Comparison of ENCODE assay signal across 8 cellular contexts in genomic region chr2:233419626-233420431, GRCh38.
DNase-seq lines count a peak whose midpoint lies in the region; ATAC-seq and TF ChIP-seq lines count a peak whose summit lies in the region.

No MANE protein-coding gene starts in this region.

- H3K9me3 Mint-ChIP-seq in activated CD4-positive, alpha-beta T cell treated with anti-CD3 and anti-CD28 coated beads for 36 hours (ENCODE audit: low read depth), result no peaks in the 10 kb centered on the region
- H3K9me3 Mint-ChIP-seq in activated CD4-positive, alpha-beta memory T cell treated with anti-CD3 and anti-CD28 coated beads for 36 hours, result no peaks in the 10 kb centered on the region

- H3K9me3 ChIP-seq in right atrium auricular region (no peaks in the 10 kb centered on the region), thymus (ENCODE audit: control insufficient read depth) (no peaks in the 10 kb centered on the region)

- H3K27ac ChIP-seq in right atrium auricular region (peak overlapping the region; percentile 79 to 93), thymus (ENCODE audit: low read depth) (peak overlapping the region; percentile 25)

- peak overlapping the region; percentile 46 to 59 for H3K4me3 ChIP-seq in right atrium auricular region
- no peak overlapping the region for H3K4me3 ChIP-seq in thymus (ENCODE audit: low read length)

- no peak for TF ChIP-seq CTCF in right atrium auricular region (IDR thresholded peaks at IDR 0.05)

- H3K27ac Mint-ChIP-seq in activated CD4-positive, alpha-beta T cell treated with anti-CD3 and anti-CD28 coated beads for 36 hours, result peak overlapping the region; percentile 81
- peak overlapping the region; percentile 85 for H3K27ac Mint-ChIP-seq in activated CD4-positive, alpha-beta memory T cell treated with anti-CD3 and anti-CD28 coated beads for 36 hours

- peaks cover 96% of the 10 kb centered on the region for H3K4me1 Mint-ChIP-seq in activated CD4-positive, alpha-beta T cell treated with anti-CD3 and anti-CD28 coated beads for 36 hours
- peaks cover 91% of the 10 kb centered on the region for H3K4me1 Mint-ChIP-seq in activated CD4-positive, alpha-beta memory T cell treated with anti-CD3 and anti-CD28 coated beads for 36 hours (ENCODE audit: low read depth)

- H3K36me3 Mint-ChIP-seq in activated CD4-positive, alpha-beta T cell treated with anti-CD3 and anti-CD28 coated beads for 36 hours (ENCODE audit: low read depth), result peaks cover 22% of the 10 kb centered on the region
- H3K36me3 Mint-ChIP-seq in activated CD4-positive, alpha-beta memory T cell treated with anti-CD3 and anti-CD28 coated beads for 36 hours, result peaks cover 6% of the 10 kb centered on the region

- CTCF ChIA-PET in activated CD4-positive, alpha-beta T cell treated with anti-CD3 and anti-CD28 coated beads for 36 hours (lab: Charles Lee), result interaction anchor here (0.5 to 10.4 kb wide), 10 partner anchors 10 to 391 kb away, joined by 3 to 102 read pairs (median 3); partner anchors contain the start of gene DGKD
- CTCF ChIA-PET in activated CD4-positive, alpha-beta memory T cell treated with anti-CD3 and anti-CD28 coated beads for 36 hours (lab: Charles Lee), result interaction anchor here (3.2 to 10.0 kb wide), 2 partner anchors 16 to 24 kb away, joined by 27 to 84 read pairs; no protein-coding TSS in a partner anchor

- POLR2A ChIA-PET in activated CD4-positive, alpha-beta T cell treated with anti-CD3 and anti-CD28 coated beads for 36 hours (lab: Charles Lee), result interaction anchor here (0.6 kb wide), 2 partner anchors 17 to 637 kb away, joined by 3 read pairs; no protein-coding TSS in a partner anchor
- POLR2A ChIA-PET in activated CD4-positive, alpha-beta memory T cell treated with anti-CD3 and anti-CD28 coated beads for 36 hours (lab: Charles Lee), result interaction anchor here (1.5 kb wide), 1 partner anchor 359 kb away, joined by 6 read pairs; the partner anchor contains the start of gene INPP5D

- H3K27me3 Mint-ChIP-seq in activated CD4-positive, alpha-beta T cell treated with anti-CD3 and anti-CD28 coated beads for 36 hours, result no peaks in the 10 kb centered on the region
- no peaks in the 10 kb centered on the region for H3K27me3 Mint-ChIP-seq in activated CD4-positive, alpha-beta memory T cell treated with anti-CD3 and anti-CD28 coated beads for 36 hours

- peaks cover 0 to 68% of the 10 kb centered on the region in 2 donors for H3K4me1 ChIP-seq in right atrium auricular region
- H3K4me1 ChIP-seq in thymus (ENCODE audit: control insufficient read depth, insufficient read depth, low read length), result peaks cover 30% of the 10 kb centered on the region

- 62% methylated on average over 10 of the region's 10 CpGs for WGBS in thymus

- intact Hi-C loops in activated CD4-positive, alpha-beta T cell treated with anti-CD3 and anti-CD28 coated beads for 36 hours (cut with DNase I, micrococcal nuclease), result loop anchor here in 1 of 2 experiments (5.0 to 10.0 kb wide), 3 partner anchors 153 to 875 kb away; partner anchors contain the start of gene HJURP
- intact Hi-C loops in activated CD4-positive, alpha-beta memory T cell treated with anti-CD3 and anti-CD28 coated beads for 36 hours (cut with micrococcal nuclease), result loop anchor here (5.0 kb wide), 2 partner anchors 153 to 338 kb away; no protein-coding TSS in a partner anchor
- intact Hi-C loops in posterior vena cava (cut with DNase I), result no loop called here

- H3K36me3 ChIP-seq in right atrium auricular region, result no peaks in the 10 kb centered on the region
- H3K36me3 ChIP-seq in thymus (ENCODE audit: control insufficient read depth, insufficient read depth), result no peaks in the 10 kb centered on the region

- no peaks in the 10 kb centered on the region for H3K27me3 ChIP-seq in right atrium auricular region
- no peaks in the 10 kb centered on the region for H3K27me3 ChIP-seq in thymus (ENCODE audit: control insufficient read depth, insufficient read depth)

- ATAC-seq in activated CD4-positive, alpha-beta T cell treated with anti-CD3 and anti-CD28 coated beads for 36 hours, result peak; percentile 31

- DNase-seq in activated CD4-positive, alpha-beta T cell treated with anti-CD3 and anti-CD28 coated beads for 36 hours, result peak; percentile 67
- DNase-seq in activated CD4-positive, alpha-beta T cell treated with anti-CD3 and anti-CD28 coated beads for 1 hour, result no peak
- peak; percentile 71 for DNase-seq in activated CD4-positive, alpha-beta memory T cell treated with anti-CD3 and anti-CD28 coated beads for 36 hours
- DNase-seq in right atrium auricular region (ENCODE audit: low spot score) (peak; percentile 44), NCI-H1417 (lab: John Stamatoyannopoulos, UW) (no peak), NCI-H2227 (lab: John Stamatoyannopoulos, UW; ENCODE audit: unreplicated experiment) (no peak), posterior vena cava (ENCODE audit: low spot score) (no peak)

- H3K4me3 Mint-ChIP-seq in activated CD4-positive, alpha-beta T cell treated with anti-CD3 and anti-CD28 coated beads for 36 hours, result peak overlapping the region; percentile 63
- H3K4me3 Mint-ChIP-seq in activated CD4-positive, alpha-beta memory T cell treated with anti-CD3 and anti-CD28 coated beads for 36 hours, result peak overlapping the region; percentile 63

Comparison
In these comparisons a context has a peak if more than half of its experiments do, and no peak if none do; other contexts are left out.
1. DNase-seq: peak in activated CD4-positive, alpha-beta T cell treated with anti-CD3 and anti-CD28 coated beads for 36 hours (single experiment), activated CD4-positive, alpha-beta memory T cell treated with anti-CD3 and anti-CD28 coated beads for 36 hours (single experiment) and right atrium auricular region (single experiment); none in activated CD4-positive, alpha-beta T cell treated with anti-CD3 and anti-CD28 coated beads for 1 hour (single experiment), NCI-H1417 (0 of 3), NCI-H2227 (single experiment) and posterior vena cava (single experiment).